Comparison of ENCODE assay signal across 11 cellular contexts in the genomic region with DNA sequence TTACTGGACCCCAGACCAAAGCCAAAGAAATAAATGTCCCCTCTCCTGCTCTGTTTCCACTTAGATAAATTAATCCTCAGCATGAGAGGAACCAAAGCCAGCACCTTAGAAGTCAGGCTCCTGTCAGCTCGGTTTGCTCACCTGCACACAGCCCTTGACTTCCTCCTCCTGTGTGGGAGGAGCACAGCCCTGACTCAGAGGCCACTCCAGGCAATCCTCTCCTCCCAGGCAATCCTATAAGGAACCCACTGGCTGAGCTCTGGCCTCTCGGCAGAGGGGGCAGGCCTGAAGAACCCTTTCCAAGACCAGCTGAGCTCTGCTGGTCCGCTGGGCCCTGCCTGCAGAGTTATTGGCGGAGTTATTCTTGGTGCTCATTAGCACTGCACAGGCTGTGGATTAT. TPM values are rescaled to one million over a fixed set of nuclear protein-coding genes. Genes with fewer than 3 reads are reported as not detected.
A peak's percentile ranks its signal among the peaks of the same experiment; 100 is the strongest.
DNase-seq lines count a peak whose midpoint lies in the region; ATAC-seq and TF ChIP-seq lines count a peak whose summit lies in the region.
"Had no signal": no experiment of that assay in that cellular context is flagged by ENCODE, and none has a peak within 500 bp of the region (broad histone marks: within the 10 kb centered on the region; RNA-seq: fewer than 3 reads in every experiment).

No MANE protein-coding gene starts in this region.

- no peak overlapping the region for H3K4me3 ChIP-seq in BLaER1 treated with 17β-estradiol and CSF1 and Interleukin-3, amounts not matched to agents 10 nM and 100 nM
- H3K4me3 ChIP-seq in left lung (no peak overlapping the region), tibial nerve (no peak overlapping the region)

- no peaks in the 10 kb centered on the region for H3K27me3 ChIP-seq in BLaER1 treated with 17β-estradiol and CSF1 and Interleukin-3, amounts not matched to agents 10 nM and 100 nM
- H3K27me3 ChIP-seq in left lung = no peaks in the 10 kb centered on the region
- no peaks in the 10 kb centered on the region for H3K27me3 ChIP-seq in tibial nerve

- no peak overlapping the region for H3K4me3 Mint-ChIP-seq in activated CD8-positive, alpha-beta T cell treated with anti-CD3 and anti-CD28 coated beads, Interleukin-2, amount 10 ng/mL, durations not matched to agents 7 days and 5 days
- H3K4me3 Mint-ChIP-seq: activated CD4-positive, alpha-beta T cell treated with anti-CD3 and anti-CD28 coated beads, Interleukin-2, amount 10 ng/mL, durations not matched to agents 7 days and 5 days; B cell had no signal

- H3K4me1 Mint-ChIP-seq in activated CD8-positive, alpha-beta T cell treated with anti-CD3 and anti-CD28 coated beads, Interleukin-2, amount 10 ng/mL, durations not matched to agents 7 days and 5 days (ENCODE audit: low read depth) = peaks cover 78% of the 10 kb centered on the region
- H3K4me1 Mint-ChIP-seq: B cell had no signal

- peaks cover 61 to 100% (median 93%) of the 10 kb centered on the region in 10 experiments for H3K4me1 ChIP-seq in BLaER1 treated with 17β-estradiol and CSF1 and Interleukin-3, amounts not matched to agents 10 nM and 100 nM
- H3K4me1 ChIP-seq in left lung = peaks cover 6 to 40% of the 10 kb centered on the region in 2 donors
- H3K4me1 ChIP-seq in tibial nerve = peaks cover 0 to 14% (median 10%) of the 10 kb centered on the region in 4 donors

- no peak for TF ChIP-seq EP300 in tibial nerve (IDR thresholded peaks at IDR 0.05)

- TF ChIP-seq CTCF in left lung (IDR thresholded peaks at IDR 0.05) (no peak), tibial nerve (IDR thresholded peaks at IDR 0.05) (no peak)

- H3K9me3 Mint-ChIP-seq in activated CD8-positive, alpha-beta T cell treated with anti-CD3 and anti-CD28 coated beads, Interleukin-2, amount 10 ng/mL, durations not matched to agents 7 days and 5 days (ENCODE audit: insufficient read depth) = no peaks in the 10 kb centered on the region
- H3K9me3 Mint-ChIP-seq: activated CD4-positive, alpha-beta T cell treated with anti-CD3 and anti-CD28 coated beads, Interleukin-2, amount 10 ng/mL, durations not matched to agents 7 days and 5 days had no signal

- ATAC-seq in activated CD8-positive, alpha-beta T cell treated with anti-CD3 and anti-CD28 coated beads, Interleukin-2, amount 10 ng/mL, durations not matched to agents 7 days and 5 days = no peak
- peak; percentile 95 for ATAC-seq in left lung
- ATAC-seq in GM21515 (IDR thresholded peaks at IDR 0.05; ENCODE audit: unreplicated experiment) = no peak

- no peak overlapping the region for H3K9ac ChIP-seq in BLaER1 treated with 17β-estradiol and CSF1 and Interleukin-3, amounts not matched to agents 10 nM and 100 nM

- no peaks in the 10 kb centered on the region for H3K36me3 ChIP-seq in BLaER1 treated with 17β-estradiol and CSF1 and Interleukin-3, amounts not matched to agents 10 nM and 100 nM
- no peaks in the 10 kb centered on the region for H3K36me3 ChIP-seq in KOPT-K1 (ENCODE audit: insufficient read depth, low read length)
- no peaks in the 10 kb centered on the region for H3K36me3 ChIP-seq in left lung
- no peaks in the 10 kb centered on the region for H3K36me3 ChIP-seq in tibial nerve

- POLR2A ChIA-PET in activated CD8-positive, alpha-beta T cell treated with anti-CD3 and anti-CD28 coated beads, Interleukin-2, amount 10 ng/mL, durations not matched to agents 7 days and 5 days (lab: Charles Lee) = no interaction called here

- WGBS in tibial nerve, 2 donors = 81 to 93% methylated on average over 4 of the region's 4 CpGs

- H3K9me3 ChIP-seq in BLaER1 treated with 17β-estradiol and CSF1 and Interleukin-3, amounts not matched to agents 10 nM and 100 nM (replicated peaks in 1 of 11) = peaks cover 0 to 3% (median 0%) of the 10 kb centered on the region in 11 experiments; a peak in 1 of 22 replicates
- no peaks in the 10 kb centered on the region for H3K9me3 ChIP-seq in KOPT-K1 (ENCODE audit: insufficient read depth, low read length, poor library complexity, severe bottlenecking)
- no peaks in the 10 kb centered on the region for H3K9me3 ChIP-seq in left lung
- H3K9me3 ChIP-seq in tibial nerve = no peaks in the 10 kb centered on the region

- no peaks in the 10 kb centered on the region for H3K27me3 Mint-ChIP-seq in activated CD8-positive, alpha-beta T cell treated with anti-CD3 and anti-CD28 coated beads, Interleukin-2, amount 10 ng/mL, durations not matched to agents 7 days and 5 days (ENCODE audit: low read depth)
- H3K27me3 Mint-ChIP-seq: activated CD4-positive, alpha-beta T cell treated with anti-CD3 and anti-CD28 coated beads, Interleukin-2, amount 10 ng/mL, durations not matched to agents 7 days and 5 days had no signal

- H3K27ac ChIP-seq in BLaER1 treated with 17β-estradiol and CSF1 and Interleukin-3, amounts not matched to agents 10 nM and 100 nM = no peak overlapping the region
- H3K27ac ChIP-seq in KOPT-K1 (ENCODE audit: low read depth, low read length, poor library complexity, severe bottlenecking) (peak overlapping the region; percentile 34), left lung (no peak overlapping the region), tibial nerve (no peak overlapping the region)

- H4K20me1 ChIP-seq in BLaER1 treated with 17β-estradiol and CSF1 and Interleukin-3, amounts not matched to agents 10 nM and 100 nM = no peaks in the 10 kb centered on the region

- peak overlapping the region in 10 of 11 experiments; percentile 12 to 76 (median 28); a peak in 15 of 22 replicates for H3K4me2 ChIP-seq in BLaER1 treated with 17β-estradiol and CSF1 and Interleukin-3, amounts not matched to agents 10 nM and 100 nM

- peaks cover 3% of the 10 kb centered on the region for H3K36me3 Mint-ChIP-seq in activated CD8-positive, alpha-beta T cell treated with anti-CD3 and anti-CD28 coated beads, Interleukin-2, amount 10 ng/mL, durations not matched to agents 7 days and 5 days (ENCODE audit: low read depth)

- H3K27ac Mint-ChIP-seq in activated CD8-positive, alpha-beta T cell treated with anti-CD3 and anti-CD28 coated beads, Interleukin-2, amount 10 ng/mL, durations not matched to agents 7 days and 5 days = peak overlapping the region; percentile 40
- H3K27ac Mint-ChIP-seq: activated CD4-positive, alpha-beta T cell treated with anti-CD3 and anti-CD28 coated beads, Interleukin-2, amount 10 ng/mL, durations not matched to agents 7 days and 5 days; B cell had no signal

- intact Hi-C loops in left lung (cut with DNase I) = no loop called here

- DNase-seq in activated CD8-positive, alpha-beta T cell treated with anti-CD3 and anti-CD28 coated beads, Interleukin-2, amount 10 ng/mL, durations not matched to agents 7 days and 5 days = no peak
- DNase-seq in left lung (peak; percentile 64 to 79), tibial nerve (ENCODE audit: low spot score in 2 of 2) (no peak)
- DNase-seq in stimulated activated naive CD4-positive, alpha-beta T cell (lab: John Stamatoyannopoulos, UW) = no peak
- DNase-seq in activated naive CD4-positive, alpha-beta T cell (lab: John Stamatoyannopoulos, UW) = no peak
- DNase-seq: activated CD4-positive, alpha-beta T cell treated with anti-CD3 and anti-CD28 coated beads, Interleukin-2, amount 10 ng/mL, durations not matched to agents 7 days and 5 days; stimulated activated CD4-positive, alpha-beta T cell treated with anti-CD3 and anti-CD28 coated beads, Interleukin-12 subunit alpha, Interleukin-12 subunit beta, amount 100 ng/mL, for 4 hours had no signal

- CTCF ChIA-PET in activated CD8-positive, alpha-beta T cell treated with anti-CD3 and anti-CD28 coated beads, Interleukin-2, amount 10 ng/mL, durations not matched to agents 7 days and 5 days (lab: Charles Lee) = no interaction called here

- no peak for TF ChIP-seq POLR2A in tibial nerve (IDR thresholded peaks at IDR 0.05)

RNA-seq across cellular contexts. Expression of gene LIPC, which starts 30.8 kb away (rescaled TPM):
- total RNA-seq in activated CD8-positive, alpha-beta T cell treated with anti-CD3 and anti-CD28 coated beads, Interleukin-2, amount 10 ng/mL, durations not matched to agents 7 days and 5 days = 1 to 10 TPM; 4.1 to 4.4 TPM
- total RNA-seq in left lung (under 1 TPM; 0.58 to 0.76 TPM), tibial nerve (10 to 100 TPM; 11.2 to 18.4 (median 14.7) TPM)
- total RNA-seq: B cell had no signal

Comparison
In these comparisons a context has a peak if more than half of its experiments do, and no peak if none do; other contexts are left out.
1. DNase-seq: peak in left lung (2 of 2); none in activated CD8-positive, alpha-beta T cell treated with anti-CD3 and anti-CD28 coated beads, Interleukin-2, amount 10 ng/mL, durations not matched to agents 7 days and 5 days (single experiment), stimulated activated naive CD4-positive, alpha-beta T cell (0 of 6), activated naive CD4-positive, alpha-beta T cell (0 of 4) and tibial nerve (0 of 2).